ENCODE assay signal across 18 cellular contexts in the genomic region with DNA sequence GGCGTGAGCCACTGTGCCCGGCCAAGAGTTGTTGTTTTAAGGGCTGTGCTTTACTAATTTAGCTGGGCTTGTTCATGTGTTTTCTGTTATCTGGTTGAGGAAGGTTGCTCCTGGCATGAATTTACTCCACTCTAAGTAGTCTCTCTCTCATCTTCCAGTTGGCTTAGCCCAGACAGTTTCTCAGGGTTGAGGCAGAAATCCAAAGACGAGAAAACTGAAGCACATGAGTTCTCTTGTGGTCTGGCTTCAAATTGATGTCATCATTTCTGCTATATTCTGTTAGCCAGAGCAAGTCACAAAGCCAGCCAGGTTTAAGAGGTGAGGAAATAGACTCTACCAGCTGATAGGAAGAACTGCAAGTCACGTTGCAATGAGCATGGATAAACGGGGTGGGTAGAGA. TPM values are rescaled to one million over a fixed set of nuclear protein-coding genes. Genes with fewer than 3 reads are reported as not detected.
"Had no signal": no experiment of that assay in that cellular context is flagged by ENCODE, and none has a peak within 500 bp of the region (broad histone marks: within the 10 kb centered on the region; RNA-seq: fewer than 3 reads in every experiment).

No MANE protein-coding gene starts in this region.

- H3K4me3 ChIP-seq: esophagus muscularis mucosa, gastrocnemius medialis, heart right ventricle, sigmoid colon, skin epidermis, stomach had no signal

- H3K27me3 ChIP-seq: esophagus muscularis mucosa, gastrocnemius medialis, neutrophil, sigmoid colon, stomach had no signal

- H3K36me3 ChIP-seq: esophagus muscularis mucosa, gastrocnemius medialis, heart right ventricle, neutrophil, sigmoid colon, stomach had no signal

- H3K9me3 ChIP-seq: esophagus muscularis mucosa, gastrocnemius medialis, heart right ventricle, neutrophil, sigmoid colon, stomach had no signal

- H3K27ac ChIP-seq: epithelial cell of prostate, esophagus muscularis mucosa, gastrocnemius medialis, heart right ventricle, neutrophil, sigmoid colon, skin epidermis, stomach had no signal

- ATAC-seq: effector memory CD8-positive, alpha-beta T cell; gastrocnemius medialis; heart right ventricle; left lobe of liver; naive thymus-derived CD8-positive, alpha-beta T cell had no signal

- DNase-seq: effector memory CD8-positive, alpha-beta T cell; gastrocnemius medialis; heart right ventricle; hypothalamus; kidney glomerular epithelial cell; mammary epithelial cell; naive thymus-derived CD8-positive, alpha-beta T cell; posterior cingulate gyrus; sigmoid colon; stimulated activated CD4-positive, alpha-beta T cell treated with anti-CD3 and anti-CD28 coated beads, Interleukin-2, amount 100 ng/mL, for 24 hours; stimulated activated naive CD4-positive, alpha-beta T cell; stomach; trophoblast cell had no signal

RNA-seq across cellular contexts. Expression of gene E2F7, which starts 57.9 kb away (rescaled TPM):
- total RNA-seq: esophagus muscularis mucosa; gastrocnemius medialis; naive thymus-derived CD8-positive, alpha-beta T cell had no signal
- polyA plus RNA-seq: naive thymus-derived CD8-positive, alpha-beta T cell had no signal
